In the genomic region with DNA sequence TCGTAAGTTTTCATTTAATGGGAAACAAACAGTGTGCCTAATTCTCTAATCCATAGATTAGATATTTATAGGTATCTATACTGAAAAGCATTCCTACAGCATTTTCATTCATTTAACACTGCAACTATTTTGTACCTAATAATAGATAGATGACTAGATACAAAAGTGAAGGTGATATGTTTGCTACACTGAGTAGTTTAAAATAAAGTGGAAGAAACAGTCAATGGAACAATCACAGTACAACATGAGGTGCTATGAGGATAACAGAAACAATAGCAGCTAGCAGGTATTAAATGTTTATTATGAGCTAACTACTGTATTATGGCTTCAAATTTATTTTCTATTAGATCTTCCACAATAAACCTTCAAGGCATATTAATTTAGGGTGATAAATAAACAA, we compare ENCODE assay signal across 20 cellular contexts. TPM values are rescaled to one million over a fixed set of nuclear protein-coding genes. Genes with fewer than 3 reads are reported as not detected.
DNase-seq lines count a peak whose midpoint lies in the region; ATAC-seq and TF ChIP-seq lines count a peak whose summit lies in the region.
"Had no signal": no experiment of that assay in that cellular context is flagged by ENCODE, and none has a peak within 500 bp of the region (broad histone marks: within the 10 kb centered on the region; RNA-seq: fewer than 3 reads in every experiment).

No MANE protein-coding gene starts in this region.

- CTCF ChIA-PET in OCI-LY7 (lab: Charles Lee; ENCODE audit: unreplicated experiment), result no interaction called here

- intact Hi-C loops in OCI-LY7 (cut with micrococcal nuclease; ENCODE audit: unreplicated experiment) (no loop called here), psoas muscle (cut with DNase I) (no loop called here)

- peaks cover 56% of the 10 kb centered on the region for H3K36me3 ChIP-seq in OCI-LY7 (ENCODE audit: insufficient read depth, low read length)
- peaks cover 0 to 46% of the 10 kb centered on the region in 2 donors for H3K36me3 ChIP-seq in psoas muscle (ENCODE audit: insufficient read depth in 1 of 2, low read depth in 1 of 2)

- POLR2A ChIA-PET in OCI-LY7 (lab: Charles Lee), result no interaction called here

- no peak for DNase-seq in OCI-LY7 (ENCODE audit: low spot score)
- DNase-seq in psoas muscle, result no peak
- no peak for DNase-seq in iPS-NIHi7 (ENCODE audit: extremely low spot score)
- no peak for DNase-seq in COLO668 (lab: John Stamatoyannopoulos, UW; ENCODE audit: unreplicated experiment)
- DNase-seq: 8988T; AML-193; CD4-positive, alpha-beta T cell; CD8-positive, alpha-beta T cell; COR-L47; DMS 273 treated with DMSO at 0.1 percent for 48 hours; DMS153; DMS53; DMS79; DND-41; EL; GDM1 had no signal

- no peak for TF ChIP-seq CTCF in OCI-LY7 (conservative IDR thresholded peaks at IDR 0.05; ENCODE audit: low read length)
- no peak for TF ChIP-seq CTCF in psoas muscle (IDR thresholded peaks at IDR 0.05)

- no peaks in the 10 kb centered on the region for H3K9me2 ChIP-seq in OCI-LY7 (ENCODE audit: insufficient read depth, low read length)

- no peaks in the 10 kb centered on the region for H3K79me2 ChIP-seq in OCI-LY7 (ENCODE audit: insufficient read depth, low read depth, low read length)

- H3K27me3 ChIP-seq in psoas muscle (ENCODE audit: insufficient read depth in 3 of 3, low read length in 2 of 3), result no peaks in the 10 kb centered on the region
- H3K27me3 ChIP-seq: BLaER1 treated with 17β-estradiol and CSF1 and Interleukin-3, amounts not matched to agents 10 nM and 100 nM had no signal

- no peak overlapping the region for H2AFZ ChIP-seq in OCI-LY7 (ENCODE audit: low read length)

- H3K4me2 ChIP-seq in OCI-LY7 (ENCODE audit: low read length), result no peak overlapping the region
- H3K4me2 ChIP-seq: BLaER1 treated with 17β-estradiol and CSF1 and Interleukin-3, amounts not matched to agents 10 nM and 100 nM had no signal

- H3K4me3 ChIP-seq in OCI-LY7 (ENCODE audit: low read depth, low read length, poor library complexity, severe bottlenecking) (no peak overlapping the region), psoas muscle (no peak overlapping the region)
- H3K4me3 ChIP-seq: BLaER1 treated with 17β-estradiol and CSF1 and Interleukin-3, amounts not matched to agents 10 nM and 100 nM; GM12878 had no signal

- H3K4me1 ChIP-seq in OCI-LY7 (ENCODE audit: insufficient read depth, low read length, poor library complexity, severe bottlenecking), result no peaks in the 10 kb centered on the region
- H3K4me1 ChIP-seq in psoas muscle, result peaks cover 9% of the 10 kb centered on the region

- peak in 3 of 4 donors; percentile 51 to 76 (median 63) for ATAC-seq in psoas muscle
- no peak for ATAC-seq in GM21825 (IDR thresholded peaks at IDR 0.05; ENCODE audit: unreplicated experiment)
- ATAC-seq: CD8-positive, alpha-beta T cell; GM12878 had no signal

- TSS peak; percentile 28 for BruUV-seq in OCI-LY7 (replicated peaks; lab: Mats Ljungman, UMichigan)

- no peaks in the 10 kb centered on the region for H3K9me3 ChIP-seq in OCI-LY7 (ENCODE audit: low read length)
- H3K9me3 ChIP-seq in psoas muscle, result no peaks in the 10 kb centered on the region
- H3K9me3 ChIP-seq: BLaER1 treated with 17β-estradiol and CSF1 and Interleukin-3, amounts not matched to agents 10 nM and 100 nM had no signal

- WGBS in psoas muscle, 3 donors, result 93 to 98% (median 96%) methylated on average over 1 of the region's 1 CpG

- H4K20me1 ChIP-seq in OCI-LY7 (ENCODE audit: insufficient read depth, low read length), result no peaks in the 10 kb centered on the region

- H3K27ac ChIP-seq in OCI-LY7 (ENCODE audit: low read depth, low read length, poor library complexity, severe bottlenecking), result no peak overlapping the region
- H3K27ac ChIP-seq in psoas muscle, result no peak overlapping the region
- H3K27ac ChIP-seq: BLaER1 treated with 17β-estradiol and CSF1 and Interleukin-3, amounts not matched to agents 10 nM and 100 nM; C4-2B had no signal

RNA-seq across cellular contexts. Expression of gene ANXA2, which starts 31.1 kb away (rescaled TPM):
- total RNA-seq in OCI-LY7 (2014; rRNA removed; shearing (Covaris generic)), result 26.5 and 40.1 TPM in 2 replicates
- total RNA-seq in OCI-LY7 (2022) (29.8 and 43.4 TPM in 2 replicates), psoas muscle (100 to 1,000 TPM; 140 to 522 (median 378) TPM)
- 1,000 to 10,000 TPM in 1 of 3 donors, 100 to 1,000 TPM in 2; 320 to 2,117 (median 350) TPM for polyA plus RNA-seq in psoas muscle

RNA-seq across cellular contexts. Expression of gene ICE2, which starts 50.0 kb away (rescaled TPM):
- 35.5 and 37.1 TPM in 2 replicates for total RNA-seq in OCI-LY7 (2014; rRNA removed; shearing (Covaris generic))
- 78.1 and 80.1 TPM in 2 replicates for total RNA-seq in OCI-LY7 (2022)
- total RNA-seq in psoas muscle, result 10 to 100 TPM; 20.0 to 25.9 (median 22.7) TPM
- polyA plus RNA-seq in psoas muscle, result 10 to 100 TPM in 1 of 3 donors, 1 to 10 TPM in 2; 5.2 to 12.5 (median 6.6) TPM
